In the genomic region with DNA sequence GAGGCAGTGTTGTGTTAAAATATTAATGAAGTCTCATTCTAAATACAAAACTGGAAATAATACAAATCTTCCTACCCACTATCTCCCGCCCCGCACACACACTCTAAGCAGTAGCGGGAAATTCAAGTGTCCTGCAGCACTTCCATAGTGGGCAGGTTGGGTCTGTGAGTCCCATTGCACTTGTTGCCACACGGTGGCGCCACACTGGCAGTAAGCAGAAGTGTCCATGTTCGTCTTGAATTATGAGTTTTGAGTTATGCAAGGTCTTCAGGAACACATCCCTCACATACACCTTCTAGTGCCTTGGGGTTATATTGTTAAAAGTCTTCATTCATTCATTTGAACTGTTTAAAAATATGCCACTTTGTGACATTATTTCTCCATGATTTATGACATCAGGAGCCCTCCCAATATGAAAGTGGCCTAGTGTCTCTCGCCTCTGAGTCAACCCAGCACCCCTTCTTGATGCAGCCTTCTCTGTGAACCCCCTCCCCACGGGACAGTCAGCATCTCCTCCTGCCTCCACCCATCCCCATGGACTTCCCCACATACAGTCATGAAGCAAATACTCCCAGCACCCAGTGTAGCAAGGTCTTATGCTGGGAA, we compare ENCODE assay signal across 9 cellular contexts. TPM values are rescaled to one million over a fixed set of nuclear protein-coding genes. Genes with fewer than 3 reads are reported as not detected.
A peak's percentile ranks its signal among the peaks of the same experiment; 100 is the strongest.
DNase-seq lines count a peak whose midpoint lies in the region; ATAC-seq, FAIRE-seq and TF ChIP-seq lines count a peak whose summit lies in the region.
"Had no signal": no experiment of that assay in that cellular context is flagged by ENCODE, and none has a peak within 500 bp of the region (broad histone marks: within the 10 kb centered on the region; RNA-seq: fewer than 3 reads in every experiment).

No MANE protein-coding gene starts in this region.

- peak; percentile 50 to 52 for ATAC-seq in CD4-positive, CD25-positive, alpha-beta regulatory T cell (ENCODE audit: low read depth in 2 of 2)
- ATAC-seq in heart left ventricle (peak in 3 of 4 donors; percentile 67 to 75 (median 67)), HG03196 (IDR thresholded peaks at IDR 0.05; ENCODE audit: unreplicated experiment) (no peak)

- peaks cover 32% of the 10 kb centered on the region for H3K27me3 ChIP-seq in CD4-positive, CD25-positive, alpha-beta regulatory T cell (ENCODE audit: control insufficient read depth, insufficient read depth, low read length)
- peaks cover 0 to 15% (median 3%) of the 10 kb centered on the region in 9 donors for H3K27me3 ChIP-seq in heart left ventricle

- H3K36me3 ChIP-seq in CD4-positive, CD25-positive, alpha-beta regulatory T cell (ENCODE audit: control insufficient read depth, insufficient read depth, low read length), result no peaks in the 10 kb centered on the region
- H3K36me3 ChIP-seq in heart left ventricle, result no peaks in the 10 kb centered on the region

- FAIRE-seq in H54 (lab: Jason Lieb, UNC), result no peak

- H3K27ac ChIP-seq in CD4-positive, CD25-positive, alpha-beta regulatory T cell (ENCODE audit: insufficient read depth, low read length, poor library complexity, severe bottlenecking), result no peak overlapping the region
- no peak overlapping the region for H3K27ac ChIP-seq in heart left ventricle

- H3K36me3 Mint-ChIP-seq in CD4-positive, CD25-positive, alpha-beta regulatory T cell, result no peaks in the 10 kb centered on the region
- H3K36me3 Mint-ChIP-seq: IgD-negative memory B cell had no signal

- TF ChIP-seq CTCF in heart left ventricle (IDR thresholded peaks at IDR 0.05), result peak; percentile 58 to 88 (median 74)

- H3K9me3 Mint-ChIP-seq in CD4-positive, CD25-positive, alpha-beta regulatory T cell, result no peaks in the 10 kb centered on the region

- H3K4me1 ChIP-seq in CD4-positive, CD25-positive, alpha-beta regulatory T cell (ENCODE audit: control insufficient read depth, insufficient read depth, low read length, poor library complexity, severe bottlenecking), result no peaks in the 10 kb centered on the region
- no peaks in the 10 kb centered on the region for H3K4me1 ChIP-seq in heart left ventricle

- no peak overlapping the region for H3K4me3 Mint-ChIP-seq in CD4-positive, CD25-positive, alpha-beta regulatory T cell

- H3K27ac Mint-ChIP-seq in CD4-positive, CD25-positive, alpha-beta regulatory T cell, result peak overlapping the region in 1 of 3 donors; percentile 59
- H3K27ac Mint-ChIP-seq: IgD-negative memory B cell had no signal

- H3K9me3 ChIP-seq in CD4-positive, CD25-positive, alpha-beta regulatory T cell (ENCODE audit: control insufficient read depth in 2 of 2, low read length in 2 of 2), result no peaks in the 10 kb centered on the region
- H3K9me3 ChIP-seq in heart left ventricle, result no peaks in the 10 kb centered on the region

- H3K4me1 Mint-ChIP-seq in CD4-positive, CD25-positive, alpha-beta regulatory T cell, result no peaks in the 10 kb centered on the region
- H3K4me1 Mint-ChIP-seq: IgD-negative memory B cell had no signal

- WGBS in heart left ventricle, 4 donors, result 25 to 34% (median 29%) methylated on average over 8 of the region's 8 CpGs

- TF ChIP-seq POLR2A in H54 (IDR thresholded peaks at IDR 0.05; ENCODE audit: low read depth, low read length), result no peak
- TF ChIP-seq POLR2A in heart left ventricle (IDR thresholded peaks at IDR 0.05), result no peak

- intact Hi-C loops in heart left ventricle (cut with DNase I), result loop anchor here in 1 of 10 donors (10.0 kb wide), 1 partner anchor 129 kb away; no protein-coding TSS in a partner anchor

- DNase-seq in CD4-positive, CD25-positive, alpha-beta regulatory T cell, result peak; percentile 33 to 74 (median 46)
- DNase-seq in H54 (ENCODE audit: insufficient read length, low spot score), result peak; percentile 26
- peak; percentile 11 for DNase-seq in SHP77 treated with DMSO at 0.1 percent for 48 hours (lab: John Stamatoyannopoulos, UW)
- peak; percentile 29 for DNase-seq in activated gamma-delta T cell treated with anti-CD3 and anti-CD28 coated beads, Interleukin-2, amount 50 U/mL, for 16 hours (ENCODE audit: low read depth)
- DNase-seq in heart left ventricle, result peak in 4 of 5 donors; percentile 25 to 68 (median 52)
- DNase-seq in stimulated activated CD4-positive, alpha-beta T cell treated with anti-CD3 and anti-CD28 coated beads, Interleukin-12 subunit alpha, Interleukin-12 subunit beta, amount 100 ng/mL, for 24 hours (ENCODE audit: low read depth in 2 of 2), result peak; percentile 9 to 39
- no peak for DNase-seq in putamen (ENCODE audit: low spot score)

- H3K27me3 Mint-ChIP-seq in CD4-positive, CD25-positive, alpha-beta regulatory T cell, result peaks cover 32% of the 10 kb centered on the region

- H3K4me3 ChIP-seq in CD4-positive, CD25-positive, alpha-beta regulatory T cell (ENCODE audit: low read depth, low read length), result no peak overlapping the region
- H3K4me3 ChIP-seq in heart left ventricle, result no peak overlapping the region

RNA-seq across cellular contexts. Expression of a gene that starts 17.6 kb away (rescaled TPM):
- total RNA-seq in CD4-positive, CD25-positive, alpha-beta regulatory T cell, result 55.7 TPM
- polyA plus RNA-seq in CD4-positive, CD25-positive, alpha-beta regulatory T cell, result 10 to 100 TPM; 16.3 to 26.1 (median 19.3) TPM
- 10 to 100 TPM in 7 of 9 donors, 1 to 10 TPM in 2; 8.7 to 16.1 (median 11.7) TPM for total RNA-seq in heart left ventricle
- 10 to 100 TPM in 1 of 2 donors, 1 to 10 TPM in 1; 9.2 to 13.2 TPM for polyA plus RNA-seq in heart left ventricle

RNA-seq across cellular contexts. Expression of a gene that starts 41.0 kb away (rescaled TPM):
- 0.37 TPM for total RNA-seq in CD4-positive, CD25-positive, alpha-beta regulatory T cell
- polyA plus RNA-seq in CD4-positive, CD25-positive, alpha-beta regulatory T cell, result not detected
- under 1 TPM in 2 of 9 donors, not detected in 7; 0.21 to 0.31 TPM for total RNA-seq in heart left ventricle
- polyA plus RNA-seq in heart left ventricle, result not detected
- polyA plus RNA-seq: IgD-negative memory B cell had no signal
